ENCODE assay signal across 1 cellular context in genomic region chrX:153818571-153819397, GRCh38.
TF ChIP-seq lines count a peak whose summit lies in the region.

No MANE protein-coding gene starts in this region.

TF ChIP-seq in GM12878, 131 proteins besides CTCF, POLR2A, EP300 and RAD21:
- TF ChIP-seq RBBP5 (conservative IDR thresholded peaks at IDR 0.05) (no peak), USF2 (IDR thresholded peaks at IDR 0.05; ENCODE audit: borderline replicate concordance, low read depth, low read length) (no peak), ZNF687 (IDR thresholded peaks at IDR 0.05) (no peak), KAT2A (conservative IDR thresholded peaks at IDR 0.05; ENCODE audit: control insufficient read depth, low read depth, low read length) (no peak), SIN3A (IDR thresholded peaks at IDR 0.05; ENCODE audit: low read depth, low read length) (no peak), STAT1 (conservative IDR thresholded peaks at IDR 0.05) (no peak), GATAD2B (conservative IDR thresholded peaks at IDR 0.05; ENCODE audit: low read depth) (no peak), PAX5 (IDR thresholded peaks at IDR 0.05; ENCODE audit: borderline replicate concordance, low read depth, low read length) (no peak), TCF3 (IDR thresholded peaks at IDR 0.05; ENCODE audit: borderline replicate concordance, insufficient read depth, low read depth, low read length) (no peak), SIX5 (IDR thresholded peaks at IDR 0.05; ENCODE audit: low read depth, low read length, severe bottlenecking) (no peak), CUX1 (IDR thresholded peaks at IDR 0.05; ENCODE audit: insufficient replicate concordance, low read depth, low read length) (no peak)
